ENCODE assay signal across 23 cellular contexts in genomic region chr17:49819651-49820050, GRCh38. TPM values are rescaled to one million over a fixed set of nuclear protein-coding genes. Genes with fewer than 3 reads are reported as not detected.
DNase-seq lines count a peak whose midpoint lies in the region; ATAC-seq and TF ChIP-seq lines count a peak whose summit lies in the region.
"Had no signal": no experiment of that assay in that cellular context is flagged by ENCODE, and none has a peak within 500 bp of the region (broad histone marks: within the 10 kb centered on the region; RNA-seq: fewer than 3 reads in every experiment).

No MANE protein-coding gene starts in this region.

- H3K27me3 Mint-ChIP-seq in CD4-positive, CD25-positive, alpha-beta regulatory T cell, result no peaks in the 10 kb centered on the region
- H3K27me3 Mint-ChIP-seq in endothelial cell (ENCODE audit: unreplicated experiment), result peaks cover 2% of the 10 kb centered on the region

- TF ChIP-seq CTCF in 22Rv1 (IDR thresholded peaks at IDR 0.05) (no peak), PC-3 (conservative IDR thresholded peaks at IDR 0.05; ENCODE audit: low read depth, low read length) (no peak), endothelial cell (IDR thresholded peaks at IDR 0.05; ENCODE audit: unreplicated experiment) (no peak), psoas muscle (IDR thresholded peaks at IDR 0.05) (no peak), heart left ventricle (IDR thresholded peaks at IDR 0.05) (no peak)

- no peak overlapping the region for H3K4me2 ChIP-seq in PC-3 (ENCODE audit: low read length)

- H3K27ac Mint-ChIP-seq in CD4-positive, CD25-positive, alpha-beta regulatory T cell, result peak overlapping the region in 2 of 3 donors; percentile 90 to 99
- peak overlapping the region; percentile 24 for H3K27ac Mint-ChIP-seq in endothelial cell (ENCODE audit: unreplicated experiment)

- peak overlapping the region in 2 of 4 donors; percentile 16 to 44 for H3K4me3 Mint-ChIP-seq in CD4-positive, CD25-positive, alpha-beta regulatory T cell
- H3K4me3 Mint-ChIP-seq in endothelial cell (ENCODE audit: unreplicated experiment), result no peak overlapping the region
- H3K4me3 Mint-ChIP-seq: CD14-positive monocyte had no signal

- POLR2A ChIA-PET in PC-3 (lab: Charles Lee; ENCODE audit: unreplicated experiment), result no interaction called here

- H3K4me3 ChIP-seq in CD4-positive, CD25-positive, alpha-beta regulatory T cell (ENCODE audit: low read depth, low read length), result peak overlapping the region; percentile 2
- no peak overlapping the region for H3K4me3 ChIP-seq in PC-3 (ENCODE audit: low read length)
- no peak overlapping the region for H3K4me3 ChIP-seq in psoas muscle
- H3K4me3 ChIP-seq in heart left ventricle, result no peak overlapping the region
- H3K4me3 ChIP-seq: HAP-1, MG63 had no signal

- no peaks in the 10 kb centered on the region for H3K27me3 ChIP-seq in CD4-positive, CD25-positive, alpha-beta regulatory T cell (ENCODE audit: control insufficient read depth, insufficient read depth, low read length)
- H3K27me3 ChIP-seq in PC-3 (ENCODE audit: low read length) (no peaks in the 10 kb centered on the region), psoas muscle (ENCODE audit: insufficient read depth in 3 of 3, low read length in 2 of 3) (no peaks in the 10 kb centered on the region), heart left ventricle (no peaks in the 10 kb centered on the region)
- H3K27me3 ChIP-seq: MG63 had no signal

- no peaks in the 10 kb centered on the region for H3K9me3 ChIP-seq in CD4-positive, CD25-positive, alpha-beta regulatory T cell (ENCODE audit: control insufficient read depth in 2 of 2, low read length in 2 of 2)
- no peaks in the 10 kb centered on the region for H3K9me3 ChIP-seq in PC-3 (ENCODE audit: low read length)
- no peaks in the 10 kb centered on the region for H3K9me3 ChIP-seq in psoas muscle
- no peaks in the 10 kb centered on the region for H3K9me3 ChIP-seq in heart left ventricle
- H3K9me3 ChIP-seq: HAP-1, MG63 had no signal

- no peak for TF ChIP-seq POLR2A in heart left ventricle (IDR thresholded peaks at IDR 0.05)

- no peaks in the 10 kb centered on the region for H3K9me2 ChIP-seq in PC-3 (replicated peaks; ENCODE audit: low read length)

- H2AFZ ChIP-seq in PC-3 (ENCODE audit: low read length), result no peak overlapping the region

- BruUV-seq in PC-3 (replicated peaks; lab: Mats Ljungman, UMichigan), result no TSS peak

- 91 to 96% (median 92%) methylated on average over 2 of the region's 2 CpGs for WGBS in psoas muscle, 3 donors
- WGBS in heart left ventricle, 4 donors, result 93 to 98% (median 95%) methylated on average over 2 of the region's 2 CpGs

- no peaks in the 10 kb centered on the region for H4K20me1 ChIP-seq in PC-3 (ENCODE audit: low read length)

- H3K4me1 Mint-ChIP-seq in CD4-positive, CD25-positive, alpha-beta regulatory T cell, result peaks cover 18 to 78% (median 53%) of the 10 kb centered on the region in 4 donors
- H3K4me1 Mint-ChIP-seq in endothelial cell (ENCODE audit: unreplicated experiment), result peaks cover 39% of the 10 kb centered on the region

- no peak overlapping the region for H3K9ac ChIP-seq in PC-3 (ENCODE audit: low read length)

- peaks cover 61% of the 10 kb centered on the region for H3K36me3 ChIP-seq in CD4-positive, CD25-positive, alpha-beta regulatory T cell (ENCODE audit: control insufficient read depth, insufficient read depth, low read length)
- H3K36me3 ChIP-seq in PC-3 (ENCODE audit: low read depth, low read length) (peaks cover 66% of the 10 kb centered on the region), psoas muscle (ENCODE audit: insufficient read depth in 1 of 2, low read depth in 1 of 2) (peaks cover 9 to 93% of the 10 kb centered on the region in 2 donors), heart left ventricle (peaks cover 0 to 100% (median 94%) of the 10 kb centered on the region in 9 donors)

- peaks cover 56% of the 10 kb centered on the region for H3K36me3 Mint-ChIP-seq in CD4-positive, CD25-positive, alpha-beta regulatory T cell
- H3K36me3 Mint-ChIP-seq in endothelial cell (ENCODE audit: low read depth, unreplicated experiment), result peaks cover 46% of the 10 kb centered on the region

- 0 out of 2 replicates have a peak overlapping the region, but pooled peaks have one; percentile 5 for H3K27ac ChIP-seq in 22Rv1
- peak overlapping the region; percentile 73 for H3K27ac ChIP-seq in CD4-positive, CD25-positive, alpha-beta regulatory T cell (ENCODE audit: insufficient read depth, low read length, poor library complexity, severe bottlenecking)
- no peak overlapping the region for H3K27ac ChIP-seq in PC-3 (ENCODE audit: low read length)
- no peak overlapping the region for H3K27ac ChIP-seq in psoas muscle
- no peak overlapping the region for H3K27ac ChIP-seq in heart left ventricle
- H3K27ac ChIP-seq: HL-60 had no signal

- intact Hi-C loops in PC-3 (cut with micrococcal nuclease), result no loop called here
- intact Hi-C loops in psoas muscle (cut with DNase I), result no loop called here
- intact Hi-C loops in heart left ventricle (cut with DNase I), result no loop called here

- H3F3A ChIP-seq in PC-3 (ENCODE audit: low read length, unreplicated experiment), result no peaks in the 10 kb centered on the region

- ATAC-seq in CD4-positive, CD25-positive, alpha-beta regulatory T cell (ENCODE audit: low read depth in 2 of 2), result no peak
- ATAC-seq in PC-3, result peak; percentile 53
- ATAC-seq in psoas muscle, result no peak
- no peak for ATAC-seq in heart left ventricle

- peaks cover 69% of the 10 kb centered on the region for H3K4me1 ChIP-seq in CD4-positive, CD25-positive, alpha-beta regulatory T cell (ENCODE audit: control insufficient read depth, insufficient read depth, low read length, poor library complexity, severe bottlenecking)
- H3K4me1 ChIP-seq in PC-3 (ENCODE audit: insufficient read depth, low read length), result peaks cover 14% of the 10 kb centered on the region; the same call in 1 of the 2 replicates
- H3K4me1 ChIP-seq in psoas muscle, result peaks cover 29% of the 10 kb centered on the region
- H3K4me1 ChIP-seq in heart left ventricle, result peaks cover 0 to 60% (median 25%) of the 10 kb centered on the region in 12 donors

- H3K79me2 ChIP-seq in PC-3 (ENCODE audit: low read length), result no peaks in the 10 kb centered on the region

- no peak for DNase-seq in CD4-positive, CD25-positive, alpha-beta regulatory T cell
- peak; percentile 46 for DNase-seq in PC-3
- no peak for DNase-seq in endothelial cell (ENCODE audit: low spot score)
- no peak for DNase-seq in NCI-H748 treated with DMSO at 0.1 percent for 48 hours (lab: John Stamatoyannopoulos, UW)
- no peak for DNase-seq in psoas muscle
- DNase-seq in heart left ventricle, result no peak
- DNase-seq: AML-193, DMS153, GF-D8, IMR-90, MG63, NCI-H1092, NCI-H2107, NCI-H2227 treated with DMSO at 0.1 percent for 48 hours, NCI-H510A treated with DMSO at 0.1 percent for 48 hours, NCI-H82, RPMI8226, SHP77 treated with DMSO at 0.1 percent for 48 hours had no signal

- CTCF ChIA-PET in PC-3 (lab: Charles Lee), result no interaction called here

- peaks cover 0 to 1% (median 0%) of the 10 kb centered on the region in 7 donors for H3K9me3 Mint-ChIP-seq in CD4-positive, CD25-positive, alpha-beta regulatory T cell
- H3K9me3 Mint-ChIP-seq in endothelial cell (ENCODE audit: unreplicated experiment), result no peaks in the 10 kb centered on the region
- H3K9me3 Mint-ChIP-seq: CD14-positive monocyte had no signal

RNA-seq across cellular contexts. Expression of gene TAC4, which starts 28.2 kb away (rescaled TPM):
- total RNA-seq in CD4-positive, CD25-positive, alpha-beta regulatory T cell, result not detected
- polyA plus RNA-seq in CD4-positive, CD25-positive, alpha-beta regulatory T cell, result not detected
- total RNA-seq in PC-3 (2014; rRNA removed), result not detected in 2 replicates
- total RNA-seq in endothelial cell (ENCODE audit: unreplicated experiment), result not detected
- not detected for total RNA-seq in psoas muscle
- polyA plus RNA-seq in psoas muscle, result not detected
- total RNA-seq in heart left ventricle, result 1 to 10 TPM in 2 of 9 donors, under 1 TPM in 1, not detected in 6; 0.50 to 2.1 (median 1.3) TPM
- not detected for polyA plus RNA-seq in heart left ventricle
- total RNA-seq: HT1080, IMR-90 had no signal
- polyA plus RNA-seq: CD14-positive monocyte, IMR-90 had no signal

RNA-seq across cellular contexts. Expression of gene KAT7, which starts 31.2 kb away (rescaled TPM):
- total RNA-seq in CD4-positive, CD25-positive, alpha-beta regulatory T cell, result 207 TPM
- polyA plus RNA-seq in CD4-positive, CD25-positive, alpha-beta regulatory T cell, result 10 to 100 TPM; 37.0 to 49.6 (median 46.9) TPM
- total RNA-seq in PC-3 (2014; rRNA removed) (39.1 and 45.8 TPM in 2 replicates), endothelial cell (ENCODE audit: unreplicated experiment) (307 TPM), psoas muscle (10 to 100 TPM; 27.6 to 60.7 (median 54.7) TPM), heart left ventricle (10 to 100 TPM; 34.3 to 80.9 (median 56.0) TPM)
- polyA plus RNA-seq in psoas muscle (10 to 100 TPM; 15.4 to 34.1 (median 16.5) TPM), heart left ventricle (10 to 100 TPM; 10.1 to 27.3 TPM)

RNA-seq across cellular contexts. Expression of gene FAM117A, which starts 55.7 kb away (rescaled TPM):
- total RNA-seq in CD4-positive, CD25-positive, alpha-beta regulatory T cell, result 83.3 TPM
- polyA plus RNA-seq in CD4-positive, CD25-positive, alpha-beta regulatory T cell, result 10 to 100 TPM; 49.0 to 67.4 (median 64.7) TPM
- total RNA-seq in PC-3 (2014; rRNA removed) (9.7 and 16.3 TPM in 2 replicates), endothelial cell (ENCODE audit: unreplicated experiment) (9.2 TPM), psoas muscle (1 to 10 TPM in 3 of 4 donors, under 1 TPM in 1; 0.71 to 5.1 (median 2.2) TPM), heart left ventricle (10 to 100 TPM in 6 of 9 donors, 1 to 10 TPM in 3; 5.9 to 18.5 (median 14.9) TPM)
- polyA plus RNA-seq in psoas muscle (1 to 10 TPM; 1.8 to 2.7 (median 2.1) TPM), heart left ventricle (1 to 10 TPM; 5.2 to 7.1 TPM)

Comparison
In these comparisons a context has a peak if more than half of its experiments do, and no peak if none do; other contexts are left out.
1. H3K27ac ChIP-seq: peak in 22Rv1 (single experiment) and CD4-positive, CD25-positive, alpha-beta regulatory T cell (single experiment); none in PC-3 (single experiment), psoas muscle (single experiment) and heart left ventricle (0 of 12).